Comparison of ENCODE assay signal across 8 cellular contexts in the genomic region with DNA sequence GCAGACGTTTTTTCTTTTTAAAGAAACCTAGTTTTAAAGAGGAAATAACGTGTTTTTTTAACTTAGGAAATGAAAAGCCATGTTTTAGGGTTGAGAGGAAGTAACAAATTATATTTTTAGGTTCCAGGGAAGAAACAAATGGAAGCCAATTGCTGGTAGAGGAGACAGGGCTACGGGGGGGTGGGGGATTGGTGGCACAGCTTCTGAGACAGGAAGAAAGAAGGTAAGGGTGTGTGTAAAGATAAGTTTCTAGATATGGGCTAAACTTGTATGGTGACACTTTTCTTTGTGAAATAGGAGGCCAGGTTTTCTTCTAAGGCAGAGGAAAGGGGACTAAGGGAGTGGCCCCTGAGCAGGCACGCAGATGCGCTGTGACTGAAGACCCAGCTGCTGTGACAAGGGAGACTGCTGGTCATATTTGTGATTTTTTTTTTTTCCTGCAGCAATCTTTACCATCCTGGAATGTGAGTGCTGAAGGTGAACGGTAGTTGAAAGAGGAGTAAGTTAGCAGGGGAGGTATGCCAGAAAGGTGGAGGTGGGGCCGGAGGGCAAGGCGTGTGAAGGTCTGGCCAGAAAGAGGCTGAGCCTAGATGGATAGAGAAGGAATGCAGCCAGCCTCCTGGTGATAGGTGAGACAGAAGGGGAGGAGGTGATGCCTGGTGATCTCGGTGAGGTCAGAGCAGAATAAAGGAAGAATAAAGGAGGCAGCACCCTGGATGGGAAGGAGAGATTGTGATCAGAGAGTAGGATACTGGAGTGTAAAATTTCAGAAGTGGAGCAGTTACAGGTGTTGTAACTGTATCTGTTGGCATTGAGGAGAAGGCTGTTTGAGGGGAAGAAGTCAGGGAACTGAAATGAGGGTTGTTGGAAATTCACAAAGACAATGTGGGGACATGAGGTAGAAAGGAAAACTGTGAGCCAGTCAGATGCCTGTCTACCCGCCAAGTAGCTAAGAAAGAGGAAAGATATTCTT. TPM values are rescaled to one million over a fixed set of nuclear protein-coding genes. Genes with fewer than 3 reads are reported as not detected.
DNase-seq lines count a peak whose midpoint lies in the region; ATAC-seq lines count a peak whose summit lies in the region.

No MANE protein-coding gene starts in this region.

- peak overlapping the region; percentile 93 to 98 (median 96) for H3K4me3 Mint-ChIP-seq in CD4-positive, CD25-positive, alpha-beta regulatory T cell
- peak overlapping the region; percentile 91 for H3K4me3 Mint-ChIP-seq in central memory CD8-positive, alpha-beta T cell

- peak overlapping the region; percentile 76 for H3K4me3 ChIP-seq in CD4-positive, CD25-positive, alpha-beta regulatory T cell (ENCODE audit: low read depth, low read length)
- H3K4me3 ChIP-seq in muscle layer of duodenum (ENCODE audit: low read depth in 1 of 2, low read length in 2 of 2) = peak overlapping the region; percentile 77 to 83

- DNase-seq in CD4-positive, CD25-positive, alpha-beta regulatory T cell = peak in 2 of 3 donors; percentile 10 to 79
- DNase-seq in MV-4-11 (lab: John Stamatoyannopoulos, UW) (peak; percentile 29), HuH-7.5 (ENCODE audit: low spot score) (no peak), NCI-H187 (lab: John Stamatoyannopoulos, UW) (no peak)
- no peak for DNase-seq in central memory CD8-positive, alpha-beta T cell (ENCODE audit: low spot score in 2 of 2)

- no peaks in the 10 kb centered on the region for H3K27me3 ChIP-seq in CD4-positive, CD25-positive, alpha-beta regulatory T cell (ENCODE audit: control insufficient read depth, insufficient read depth, low read length)
- H3K27me3 ChIP-seq in muscle layer of duodenum (ENCODE audit: low read depth, low read length) = no peaks in the 10 kb centered on the region

- no peaks in the 10 kb centered on the region for H3K9me3 ChIP-seq in CD4-positive, CD25-positive, alpha-beta regulatory T cell (ENCODE audit: control insufficient read depth in 2 of 2, low read length in 2 of 2)
- no peaks in the 10 kb centered on the region for H3K9me3 ChIP-seq in muscle layer of duodenum (ENCODE audit: control insufficient read depth in 1 of 2, low read length in 2 of 2)

- peaks cover 22% of the 10 kb centered on the region for H3K4me1 ChIP-seq in CD4-positive, CD25-positive, alpha-beta regulatory T cell (ENCODE audit: control insufficient read depth, insufficient read depth, low read length, poor library complexity, severe bottlenecking)
- peaks cover 0 to 13% of the 10 kb centered on the region in 2 donors for H3K4me1 ChIP-seq in muscle layer of duodenum (ENCODE audit: control insufficient read depth in 1 of 2, insufficient read depth in 2 of 2, low read length in 2 of 2)

- H3K9me3 Mint-ChIP-seq in CD4-positive, CD25-positive, alpha-beta regulatory T cell = no peaks in the 10 kb centered on the region
- H3K9me3 Mint-ChIP-seq in central memory CD8-positive, alpha-beta T cell = no peaks in the 10 kb centered on the region

- H3K27ac ChIP-seq in CD4-positive, CD25-positive, alpha-beta regulatory T cell (ENCODE audit: insufficient read depth, low read length, poor library complexity, severe bottlenecking) = peak overlapping the region; percentile 72
- peak overlapping the region; percentile 47 for H3K27ac ChIP-seq in muscle layer of duodenum (ENCODE audit: low read length)

- ATAC-seq in CD4-positive, CD25-positive, alpha-beta regulatory T cell (ENCODE audit: low read depth in 2 of 2) = peak; percentile 11 to 14
- ATAC-seq in central memory CD8-positive, alpha-beta T cell (replicated peaks; ENCODE audit: extremely low read depth, poor library complexity, severe bottlenecking) = no peak
- ATAC-seq in HG03432 (IDR thresholded peaks at IDR 0.05; ENCODE audit: unreplicated experiment) = no peak
- ATAC-seq in GM19395 (IDR thresholded peaks at IDR 0.05; ENCODE audit: unreplicated experiment) = no peak

- peaks cover 6% of the 10 kb centered on the region for H3K36me3 Mint-ChIP-seq in CD4-positive, CD25-positive, alpha-beta regulatory T cell
- peaks cover 6% of the 10 kb centered on the region for H3K36me3 Mint-ChIP-seq in central memory CD8-positive, alpha-beta T cell (ENCODE audit: insufficient read depth)

- H3K4me1 Mint-ChIP-seq in CD4-positive, CD25-positive, alpha-beta regulatory T cell = peaks cover 21 to 50% (median 32%) of the 10 kb centered on the region in 4 donors
- H3K4me1 Mint-ChIP-seq in central memory CD8-positive, alpha-beta T cell = peaks cover 30% of the 10 kb centered on the region

- no peaks in the 10 kb centered on the region for H3K27me3 Mint-ChIP-seq in CD4-positive, CD25-positive, alpha-beta regulatory T cell
- no peaks in the 10 kb centered on the region for H3K27me3 Mint-ChIP-seq in central memory CD8-positive, alpha-beta T cell

- peak overlapping the region; percentile 91 to 97 (median 96) for H3K27ac Mint-ChIP-seq in CD4-positive, CD25-positive, alpha-beta regulatory T cell
- H3K27ac Mint-ChIP-seq in central memory CD8-positive, alpha-beta T cell (ENCODE audit: low read depth) = peak overlapping the region; percentile 92

- peaks cover 11% of the 10 kb centered on the region for H3K36me3 ChIP-seq in CD4-positive, CD25-positive, alpha-beta regulatory T cell (ENCODE audit: control insufficient read depth, insufficient read depth, low read length)
- H3K36me3 ChIP-seq in muscle layer of duodenum (ENCODE audit: control insufficient read depth in 1 of 2, insufficient read depth in 2 of 2, low read length in 2 of 2) = peaks cover 3 to 8% of the 10 kb centered on the region in 2 donors

RNA-seq across cellular contexts. Expression of gene GNG10, which starts 1.7 kb away (rescaled TPM):
- 11.1 TPM for total RNA-seq in CD4-positive, CD25-positive, alpha-beta regulatory T cell
- polyA plus RNA-seq in CD4-positive, CD25-positive, alpha-beta regulatory T cell = 10 to 100 TPM; 29.2 to 50.6 (median 35.1) TPM

RNA-seq across cellular contexts. Expression of gene DNAJC25, which starts 32.0 kb away (rescaled TPM):
- 2.9 TPM for total RNA-seq in CD4-positive, CD25-positive, alpha-beta regulatory T cell
- polyA plus RNA-seq in CD4-positive, CD25-positive, alpha-beta regulatory T cell = 1 to 10 TPM; 1.3 to 3.0 (median 2.3) TPM

Comparison
In these comparisons a context has a peak if more than half of its experiments do, and no peak if none do; other contexts are left out.
1. ATAC-seq: peak in CD4-positive, CD25-positive, alpha-beta regulatory T cell (2 of 2); none in central memory CD8-positive, alpha-beta T cell (single experiment), HG03432 (single experiment) and GM19395 (single experiment).
2. DNase-seq: peak in CD4-positive, CD25-positive, alpha-beta regulatory T cell (2 of 3) and MV-4-11 (single experiment); none in central memory CD8-positive, alpha-beta T cell (0 of 2), HuH-7.5 (single experiment) and NCI-H187 (0 of 2).